ENCODE assay signal across 18 cellular contexts in the genomic region with DNA sequence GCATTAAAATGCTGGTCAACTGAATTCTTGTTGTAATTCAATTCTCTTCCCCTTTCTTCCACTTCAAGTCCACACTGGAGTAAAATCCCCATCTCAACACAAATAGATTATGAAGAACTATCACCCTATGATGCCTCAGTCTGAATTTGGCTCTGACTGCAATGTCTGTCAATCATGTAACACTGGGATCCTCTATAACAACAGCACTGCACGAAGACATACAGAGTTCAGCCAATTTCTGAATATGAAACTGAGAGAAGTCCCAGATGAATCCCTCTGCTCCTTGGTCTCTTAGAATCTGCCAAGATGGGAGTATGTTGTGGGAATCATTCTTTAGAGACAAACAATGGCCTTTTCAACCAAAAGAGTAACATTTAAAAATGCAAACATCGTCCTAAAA.
DNase-seq lines count a peak whose midpoint lies in the region; ATAC-seq and TF ChIP-seq lines count a peak whose summit lies in the region.
"Had no signal": no experiment of that assay in that cellular context is flagged by ENCODE, and none has a peak within 500 bp of the region (broad histone marks: within the 10 kb centered on the region; RNA-seq: fewer than 3 reads in every experiment).

No MANE protein-coding gene starts in this region.

- H3K4me1 Mint-ChIP-seq in naive B cell: peaks cover 32 to 46% (median 46%) of the 10 kb centered on the region in 3 donors

- peaks cover 2 to 22% of the 10 kb centered on the region in 2 donors for H3K36me3 Mint-ChIP-seq in naive B cell

- ATAC-seq in heart right ventricle (no peak), HG02610 (IDR thresholded peaks at IDR 0.05; ENCODE audit: unreplicated experiment) (peak; percentile 3), naive B cell (ENCODE audit: low read depth in 2 of 2) (no peak), lower lobe of right lung (no peak)
- ATAC-seq in activated CD4-positive, CD25-positive, alpha-beta regulatory T cell treated with anti-CD3 and anti-CD28 coated beads, Interleukin-2, amount 50 U/mL, for 24 hours: no peak

- H3K27ac Mint-ChIP-seq in naive B cell: peak overlapping the region in 4 of 6 donors; percentile 1 to 50 (median 22)

- intact Hi-C loops in left ventricle myocardium inferior (cut with micrococcal nuclease): no loop called here
- intact Hi-C loops in heart right ventricle (cut with DNase I): no loop called here
- intact Hi-C loops in lower lobe of right lung (cut with DNase I): no loop called here

- no peaks in the 10 kb centered on the region for H3K27me3 ChIP-seq in left ventricle myocardium inferior (ENCODE audit: low read depth)
- H3K27me3 ChIP-seq in heart right ventricle: no peaks in the 10 kb centered on the region
- H3K27me3 ChIP-seq in subcutaneous abdominal adipose tissue (ENCODE audit: control insufficient read depth in 5 of 5, insufficient read depth in 4 of 5, low read length in 5 of 5): no peaks in the 10 kb centered on the region
- no peaks in the 10 kb centered on the region for H3K27me3 ChIP-seq in lower lobe of right lung (ENCODE audit: low read depth)
- H3K27me3 ChIP-seq: MG63 had no signal

- H3K27ac ChIP-seq in left ventricle myocardium inferior (replicated peaks) (peak overlapping the region; percentile 61), heart right ventricle (peak overlapping the region in 1 of 10 donors; percentile 32), subcutaneous abdominal adipose tissue (ENCODE audit: low read depth, low read length) (peak overlapping the region; percentile 82), lower lobe of right lung (no peak overlapping the region)

- H3K9ac ChIP-seq in subcutaneous abdominal adipose tissue (ENCODE audit: low read length in 5 of 5): peak overlapping the region in 1 of 5 donors; percentile 29
- H3K9ac ChIP-seq: SK-N-SH had no signal

- WGBS in heart right ventricle, 2 donors: 55 to 57% methylated on average over 2 of the region's 2 CpGs

- no peak overlapping the region for H3K4me3 Mint-ChIP-seq in naive B cell

- no peak overlapping the region for H3K4me3 ChIP-seq in left ventricle myocardium inferior
- no peak overlapping the region for H3K4me3 ChIP-seq in heart right ventricle
- no peak overlapping the region for H3K4me3 ChIP-seq in subcutaneous abdominal adipose tissue (ENCODE audit: low read depth in 1 of 5, low read length in 5 of 5)
- no peak overlapping the region for H3K4me3 ChIP-seq in lower lobe of right lung
- H3K4me3 ChIP-seq: MG63 had no signal

- no peaks in the 10 kb centered on the region for H3K9me3 ChIP-seq in left ventricle myocardium inferior (replicated peaks)
- H3K9me3 ChIP-seq in heart right ventricle: no peaks in the 10 kb centered on the region
- no peaks in the 10 kb centered on the region for H3K9me3 ChIP-seq in subcutaneous abdominal adipose tissue (ENCODE audit: control insufficient read depth in 5 of 5, low read length in 5 of 5)
- no peaks in the 10 kb centered on the region for H3K9me3 ChIP-seq in lower lobe of right lung
- H3K9me3 ChIP-seq: MG63, SK-N-SH had no signal

- DNase-seq in left ventricle myocardium inferior (no peak), heart right ventricle (no peak), naive B cell (no peak), lower lobe of right lung (no peak), NCI-H1436 (lab: John Stamatoyannopoulos, UW) (no peak)
- DNase-seq: DMS53, GDM1, MG63, NCI-H1417, NCI-H187, NCI-H446, NCI-H526, OCI-M1, SHP77 treated with DMSO at 0.1 percent for 48 hours, SK-N-SH had no signal

- H3K9me3 Mint-ChIP-seq in naive B cell: peaks cover 0 to 2% (median 0%) of the 10 kb centered on the region in 7 donors

- H3K27me3 Mint-ChIP-seq in naive B cell: no peaks in the 10 kb centered on the region

- TF ChIP-seq CTCF in left ventricle myocardium inferior (IDR thresholded peaks at IDR 0.05; ENCODE audit: borderline replicate concordance) (no peak), heart right ventricle (IDR thresholded peaks at IDR 0.05) (no peak), lower lobe of right lung (IDR thresholded peaks at IDR 0.05) (no peak)

- peaks cover 17% of the 10 kb centered on the region for H3K4me1 ChIP-seq in left ventricle myocardium inferior
- peaks cover 0 to 34% (median 15%) of the 10 kb centered on the region in 9 donors for H3K4me1 ChIP-seq in heart right ventricle
- H3K4me1 ChIP-seq in subcutaneous abdominal adipose tissue (ENCODE audit: control insufficient read depth in 5 of 5, insufficient read depth in 5 of 5, low read length in 5 of 5): peaks cover 4 to 64% (median 42%) of the 10 kb centered on the region in 5 donors
- H3K4me1 ChIP-seq in lower lobe of right lung: no peaks in the 10 kb centered on the region

- no peaks in the 10 kb centered on the region for H3K36me3 ChIP-seq in left ventricle myocardium inferior
- H3K36me3 ChIP-seq in heart right ventricle: peaks cover 0 to 15% (median 0%) of the 10 kb centered on the region in 9 donors
- H3K36me3 ChIP-seq in subcutaneous abdominal adipose tissue (ENCODE audit: control insufficient read depth in 5 of 5, insufficient read depth in 5 of 5, low read length in 5 of 5): peaks cover 0 to 13% (median 2%) of the 10 kb centered on the region in 5 donors
- no peaks in the 10 kb centered on the region for H3K36me3 ChIP-seq in lower lobe of right lung
- H3K36me3 ChIP-seq: MG63 had no signal
